Comparison of ENCODE assay signal across 18 cellular contexts in the genomic region with DNA sequence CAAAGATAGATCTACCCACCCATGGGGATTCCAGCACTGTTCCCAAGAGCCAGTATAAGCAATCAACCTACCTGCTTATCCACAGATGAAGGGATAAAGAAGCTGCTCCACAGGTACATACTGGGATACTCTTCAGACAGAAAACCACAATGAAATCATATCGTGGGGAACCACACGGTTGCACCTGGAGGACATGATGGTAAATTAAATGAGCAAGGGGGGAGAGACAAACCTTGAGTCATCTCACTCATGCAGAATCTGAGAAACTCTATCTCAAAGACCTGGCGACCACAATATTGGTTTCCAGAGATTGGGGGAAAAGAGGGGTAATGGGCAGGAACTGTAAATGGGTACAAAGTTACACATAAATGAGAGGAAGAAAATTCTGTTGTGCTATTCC. TPM values are rescaled to one million over a fixed set of nuclear protein-coding genes. Genes with fewer than 3 reads are reported as not detected.
DNase-seq lines count a peak whose midpoint lies in the region; ATAC-seq lines count a peak whose summit lies in the region.
"Had no signal": no experiment of that assay in that cellular context is flagged by ENCODE, and none has a peak within 500 bp of the region (broad histone marks: within the 10 kb centered on the region; RNA-seq: fewer than 3 reads in every experiment).

No MANE protein-coding gene starts in this region.

- POLR2A ChIA-PET in CD4-positive, alpha-beta memory T cell (lab: Charles Lee; ENCODE audit: partially characterized antibody) = interaction anchor here (0.7 to 2.2 kb wide), 2 partner anchors 9 to 12 kb away, joined by 3 to 9 read pairs; no protein-coding TSS in a partner anchor
- POLR2A ChIA-PET in naive thymus-derived CD8-positive, alpha-beta T cell (lab: Charles Lee) = no interaction called here

- peak overlapping the region in 6 of 8 donors; percentile 4 to 65 (median 35) for H3K4me3 Mint-ChIP-seq in CD4-positive, alpha-beta memory T cell
- no peak overlapping the region for H3K4me3 Mint-ChIP-seq in IgD-negative memory B cell
- peak overlapping the region; percentile 62 to 71 for H3K4me3 Mint-ChIP-seq in activated T-cell treated with anti-CD3 and anti-CD28 coated beads, Interleukin-2, amount 50 U/mL, for 72 hours
- H3K4me3 Mint-ChIP-seq in naive thymus-derived CD8-positive, alpha-beta T cell = peak overlapping the region in 7 of 10 donors; percentile 4 to 54 (median 17)

- no peaks in the 10 kb centered on the region for H3K9me3 ChIP-seq in CD4-positive, alpha-beta memory T cell (ENCODE audit: control insufficient read depth in 1 of 2, low read length in 2 of 2)
- H3K9me3 ChIP-seq: gastroesophageal sphincter, left lung, mucosa of descending colon, tibial nerve had no signal

- H3K9me3 Mint-ChIP-seq in CD4-positive, alpha-beta memory T cell = no peaks in the 10 kb centered on the region
- no peaks in the 10 kb centered on the region for H3K9me3 Mint-ChIP-seq in IgD-negative memory B cell
- peaks cover 0 to 2% of the 10 kb centered on the region in 2 donors for H3K9me3 Mint-ChIP-seq in activated T-cell treated with anti-CD3 and anti-CD28 coated beads, Interleukin-2, amount 50 U/mL, for 72 hours
- H3K9me3 Mint-ChIP-seq in naive thymus-derived CD8-positive, alpha-beta T cell = peaks cover 0 to 16% (median 4%) of the 10 kb centered on the region in 9 donors

- H3K4me1 Mint-ChIP-seq in CD4-positive, alpha-beta memory T cell = peaks cover 47 to 80% (median 53%) of the 10 kb centered on the region in 4 donors
- H3K4me1 Mint-ChIP-seq in IgD-negative memory B cell = peaks cover 0 to 24% (median 9%) of the 10 kb centered on the region in 3 donors
- H3K4me1 Mint-ChIP-seq in activated T-cell treated with anti-CD3 and anti-CD28 coated beads, Interleukin-2, amount 50 U/mL, for 72 hours (ENCODE audit: low read depth) = peaks cover 97% of the 10 kb centered on the region
- H3K4me1 Mint-ChIP-seq in naive thymus-derived CD8-positive, alpha-beta T cell = peaks cover 32 to 66% (median 57%) of the 10 kb centered on the region in 4 donors

- intact Hi-C loops in CD4-positive, alpha-beta memory T cell (cut with micrococcal nuclease) = no loop called here

- H3K27ac Mint-ChIP-seq in CD4-positive, alpha-beta memory T cell = peak overlapping the region; percentile 20 to 92 (median 89)
- peak overlapping the region; percentile 1 to 52 (median 24) for H3K27ac Mint-ChIP-seq in IgD-negative memory B cell
- peak overlapping the region; percentile 77 for H3K27ac Mint-ChIP-seq in activated T-cell treated with anti-CD3 and anti-CD28 coated beads, Interleukin-2, amount 50 U/mL, for 72 hours
- peak overlapping the region; percentile 66 to 90 (median 82) for H3K27ac Mint-ChIP-seq in naive thymus-derived CD8-positive, alpha-beta T cell

- peaks cover 67% of the 10 kb centered on the region for H3K36me3 ChIP-seq in CD4-positive, alpha-beta memory T cell (ENCODE audit: insufficient read depth, low read length)

- peak; percentile 68 to 78 for ATAC-seq in activated T-cell treated with anti-CD3 and anti-CD28 coated beads, Interleukin-2, amount 50 U/mL, for 72 hours (replicated peaks in 1 of 2)
- peak in 1 of 2 donors; percentile 28 for ATAC-seq in naive thymus-derived CD8-positive, alpha-beta T cell
- ATAC-seq in HG03159 (IDR thresholded peaks at IDR 0.05; ENCODE audit: unreplicated experiment) = no peak
- ATAC-seq: gastroesophageal sphincter, left lung, mucosa of descending colon had no signal

- no peak for DNase-seq in CD4-positive, alpha-beta memory T cell
- DNase-seq in activated T-cell treated with anti-CD3 and anti-CD28 coated beads, Interleukin-2, amount 50 U/mL, for 72 hours = peak; percentile 60 to 72
- DNase-seq in naive thymus-derived CD8-positive, alpha-beta T cell = no peak
- DNase-seq in mucosa of gallbladder (ENCODE audit: low spot score) = no peak
- no peak for DNase-seq in D341Med (ENCODE audit: low spot score)
- DNase-seq: DMS 273 treated with DMSO at 0.1 percent for 48 hours, left lung, mucosa of descending colon, NCI-H226 had no signal

- no peak overlapping the region for H3K4me3 ChIP-seq in CD4-positive, alpha-beta memory T cell (ENCODE audit: low read length in 2 of 2)
- H3K4me3 ChIP-seq: gastroesophageal sphincter, left lung, mucosa of descending colon, tibial nerve had no signal

- H3K36me3 Mint-ChIP-seq in CD4-positive, alpha-beta memory T cell = peaks cover 83 to 96% of the 10 kb centered on the region in 2 donors
- peaks cover 3% of the 10 kb centered on the region for H3K36me3 Mint-ChIP-seq in IgD-negative memory B cell
- peaks cover 45 to 70% of the 10 kb centered on the region in 2 donors for H3K36me3 Mint-ChIP-seq in activated T-cell treated with anti-CD3 and anti-CD28 coated beads, Interleukin-2, amount 50 U/mL, for 72 hours (ENCODE audit: insufficient read depth in 2 of 2)
- H3K36me3 Mint-ChIP-seq in naive thymus-derived CD8-positive, alpha-beta T cell = peaks cover 37 to 100% (median 58%) of the 10 kb centered on the region in 3 donors

- no peaks in the 10 kb centered on the region for H3K27me3 Mint-ChIP-seq in CD4-positive, alpha-beta memory T cell
- H3K27me3 Mint-ChIP-seq in IgD-negative memory B cell = no peaks in the 10 kb centered on the region
- H3K27me3 Mint-ChIP-seq in activated T-cell treated with anti-CD3 and anti-CD28 coated beads, Interleukin-2, amount 50 U/mL, for 72 hours (ENCODE audit: low read depth) = no peaks in the 10 kb centered on the region
- H3K27me3 Mint-ChIP-seq in naive thymus-derived CD8-positive, alpha-beta T cell = no peaks in the 10 kb centered on the region

- peaks cover 23% of the 10 kb centered on the region for H3K4me1 ChIP-seq in CD4-positive, alpha-beta memory T cell (ENCODE audit: insufficient read depth, low read length)
- H3K4me1 ChIP-seq: gastroesophageal sphincter, left lung, tibial nerve had no signal

- peak overlapping the region; percentile 12 for H3K27ac ChIP-seq in CD4-positive, alpha-beta memory T cell (ENCODE audit: low read depth, low read length)
- H3K27ac ChIP-seq: gastroesophageal sphincter, left lung, tibial nerve, VCaP had no signal

- CTCF ChIA-PET in CD4-positive, alpha-beta memory T cell (lab: Charles Lee; ENCODE audit: partially characterized antibody) = no interaction called here

- no peaks in the 10 kb centered on the region for H3K27me3 ChIP-seq in CD4-positive, alpha-beta memory T cell (ENCODE audit: insufficient read depth, low read length)
- H3K27me3 ChIP-seq: gastroesophageal sphincter, left lung, tibial nerve had no signal

RNA-seq across cellular contexts. Expression of a gene that starts 14.5 kb away (rescaled TPM):
- 1 to 10 TPM; 7.2 to 9.8 TPM for total RNA-seq in CD4-positive, alpha-beta memory T cell
- 10 to 100 TPM; 58.3 to 64.9 TPM for polyA plus RNA-seq in CD4-positive, alpha-beta memory T cell
- 3.7 TPM for polyA plus RNA-seq in IgD-negative memory B cell
- total RNA-seq in activated T-cell treated with anti-CD3 and anti-CD28 coated beads, Interleukin-2, amount 50 U/mL, for 72 hours = 10 to 100 TPM; 22.7 to 22.9 TPM
- total RNA-seq in naive thymus-derived CD8-positive, alpha-beta T cell = 10 to 100 TPM; 12.3 to 15.2 TPM
- 100 to 1,000 TPM in 2 of 3 donors, 10 to 100 TPM in 1; 90.7 to 115 (median 110) TPM for polyA plus RNA-seq in naive thymus-derived CD8-positive, alpha-beta T cell
- total RNA-seq in mucosa of gallbladder = 0.49 TPM
- total RNA-seq: epithelial cell of proximal tubule, HT1080, M059J, osteocyte, tibial nerve had no signal

RNA-seq across cellular contexts. Expression of a gene that starts 45.6 kb away (rescaled TPM):
- total RNA-seq in CD4-positive, alpha-beta memory T cell = 1 to 10 TPM; 6.4 to 7.4 TPM
- under 1 TPM in 1 of 2 donors, not detected in 1; 0.37 TPM for polyA plus RNA-seq in CD4-positive, alpha-beta memory T cell
- polyA plus RNA-seq in IgD-negative memory B cell = 0.20 TPM
- total RNA-seq in activated T-cell treated with anti-CD3 and anti-CD28 coated beads, Interleukin-2, amount 50 U/mL, for 72 hours = 1 to 10 TPM; 1.6 to 1.8 TPM
- 1 to 10 TPM; 6.9 to 7.0 TPM for total RNA-seq in naive thymus-derived CD8-positive, alpha-beta T cell
- under 1 TPM; 0.20 to 0.57 (median 0.47) TPM for polyA plus RNA-seq in naive thymus-derived CD8-positive, alpha-beta T cell
- 6.8 TPM for total RNA-seq in mucosa of gallbladder

RNA-seq across cellular contexts. Expression of a gene that starts 48.9 kb away (rescaled TPM):
- not detected for total RNA-seq in CD4-positive, alpha-beta memory T cell
- polyA plus RNA-seq in CD4-positive, alpha-beta memory T cell = 1 to 10 TPM; 1.2 to 5.5 TPM
- polyA plus RNA-seq in IgD-negative memory B cell = 1,081 TPM
- total RNA-seq in activated T-cell treated with anti-CD3 and anti-CD28 coated beads, Interleukin-2, amount 50 U/mL, for 72 hours = 1 to 10 TPM in 1 of 2 donors, under 1 TPM in 1; 0.90 to 1.7 TPM
- 1 to 10 TPM; 1.8 to 3.3 TPM for total RNA-seq in naive thymus-derived CD8-positive, alpha-beta T cell
- under 1 TPM in 2 of 3 donors, not detected in 1; 0.80 to 0.92 TPM for polyA plus RNA-seq in naive thymus-derived CD8-positive, alpha-beta T cell
- not detected for total RNA-seq in mucosa of gallbladder
- total RNA-seq: epithelial cell of proximal tubule, HT1080, left lung, M059J, osteocyte, tibial nerve had no signal

RNA-seq across cellular contexts. Expression of a gene that starts 57.4 kb away (rescaled TPM):
- 1 to 10 TPM; 1.5 to 1.9 TPM for total RNA-seq in CD4-positive, alpha-beta memory T cell
- 1 to 10 TPM in 1 of 2 donors, under 1 TPM in 1; 0.34 to 1.2 TPM for polyA plus RNA-seq in CD4-positive, alpha-beta memory T cell
- polyA plus RNA-seq in IgD-negative memory B cell = not detected
- total RNA-seq in activated T-cell treated with anti-CD3 and anti-CD28 coated beads, Interleukin-2, amount 50 U/mL, for 72 hours = 1 to 10 TPM in 1 of 2 donors, under 1 TPM in 1; 0.72 to 1.5 TPM
- total RNA-seq in naive thymus-derived CD8-positive, alpha-beta T cell = 1 to 10 TPM; 4.1 to 5.4 TPM
- polyA plus RNA-seq in naive thymus-derived CD8-positive, alpha-beta T cell = 1 to 10 TPM in 1 of 3 donors, under 1 TPM in 2; 0.42 to 1.7 (median 0.81) TPM
- 1.8 TPM for total RNA-seq in mucosa of gallbladder
- total RNA-seq: M059J, osteocyte had no signal

Comparison
In these comparisons a context has a peak if more than half of its experiments do, and no peak if none do; other contexts are left out.
1. DNase-seq: peak in activated T-cell treated with anti-CD3 and anti-CD28 coated beads, Interleukin-2, amount 50 U/mL, for 72 hours (2 of 2); none in CD4-positive, alpha-beta memory T cell (0 of 5), naive thymus-derived CD8-positive, alpha-beta T cell (0 of 10), mucosa of gallbladder (single experiment) and D341Med (single experiment).
2. H3K27ac Mint-ChIP-seq: peak in every context shown above with its lines; median percentile 89 in CD4-positive, alpha-beta memory T cell; 82 in naive thymus-derived CD8-positive, alpha-beta T cell; 77 in activated T-cell treated with anti-CD3 and anti-CD28 coated beads, Interleukin-2, amount 50 U/mL, for 72 hours; 24 in IgD-negative memory B cell.
3. H3K4me3 Mint-ChIP-seq: peak in CD4-positive, alpha-beta memory T cell (6 of 8), activated T-cell treated with anti-CD3 and anti-CD28 coated beads, Interleukin-2, amount 50 U/mL, for 72 hours (2 of 2) and naive thymus-derived CD8-positive, alpha-beta T cell (7 of 10); none in IgD-negative memory B cell (0 of 4).